In genomic region chr12:46983959-46984833, GRCh38 we compare ENCODE assay signal across 9 cellular contexts.
DNase-seq lines count a peak whose midpoint lies in the region; ATAC-seq, FAIRE-seq and TF ChIP-seq lines count a peak whose summit lies in the region.
"Had no signal": no experiment of that assay in that cellular context is flagged by ENCODE, and none has a peak within 500 bp of the region (broad histone marks: within the 10 kb centered on the region; RNA-seq: fewer than 3 reads in every experiment).

No MANE protein-coding gene starts in this region.

- CTCF ChIA-PET in BJ (lab: Yijun Ruan, JAX): interaction anchor here (0.7 to 2.3 kb wide), 25 partner anchors 8 to 920 kb away, joined by 3 to 13 read pairs (median 4); no protein-coding TSS in a partner anchor

- FAIRE-seq in RCC 7860 (lab: Jason Lieb, UNC): no peak

- DNase-seq in BJ (ENCODE audit: low read depth): no peak
- DNase-seq in HuH-7.5 (ENCODE audit: low spot score): peak; percentile 35
- peak; percentile 33 for DNase-seq in RCC 7860 (ENCODE audit: low spot score)
- DNase-seq in amniotic epithelial cell (ENCODE audit: low read depth): peak; percentile 80
- DNase-seq in hepatic stellate cell (ENCODE audit: low spot score): peak; percentile 34
- DNase-seq in smooth muscle cell of the brain vasculature (ENCODE audit: low read depth, low spot score): peak; percentile 50
- DNase-seq in NCI-H128 (lab: John Stamatoyannopoulos, UW; ENCODE audit: unreplicated experiment): no peak

- H3K36me3 ChIP-seq in BJ (ENCODE audit: control insufficient read depth, insufficient read depth, low read length): no peaks in the 10 kb centered on the region
- H3K36me3 ChIP-seq: ovary had no signal

- no peaks in the 10 kb centered on the region for H3K27me3 ChIP-seq in BJ (ENCODE audit: control insufficient read depth, insufficient read depth, low read length)
- H3K27me3 ChIP-seq: ovary had no signal

- TF ChIP-seq CTCF in BJ (IDR thresholded peaks at IDR 0.05; ENCODE audit: insufficient read depth, low read depth, low read length): peak; percentile 89

- no peak overlapping the region for H3K4me3 ChIP-seq in BJ (ENCODE audit: low read depth, low read length)
- H3K4me3 ChIP-seq: ovary had no signal

- peak; percentile 76 for ATAC-seq in GM18870 (IDR thresholded peaks at IDR 0.05; ENCODE audit: unreplicated experiment)

- POLR2A ChIA-PET in BJ (lab: Charles Lee): interaction anchor here (0.6 to 0.7 kb wide), 4 partner anchors 24 to 1011 kb away, joined by 3 read pairs; no protein-coding TSS in a partner anchor

Comparison
In these comparisons a context has a peak if more than half of its experiments do, and no peak if none do; other contexts are left out.
1. DNase-seq: peak in HuH-7.5 (single experiment), RCC 7860 (single experiment), amniotic epithelial cell (single experiment), hepatic stellate cell (single experiment) and smooth muscle cell of the brain vasculature (single experiment); none in BJ (single experiment) and NCI-H128 (single experiment).